In genomic region chr5:127978738-127979300, GRCh38 we compare ENCODE assay signal across 1 cellular context.
TF ChIP-seq lines count a peak whose summit lies in the region.

No MANE protein-coding gene starts in this region.

TF ChIP-seq in H1, 55 proteins besides CTCF, POLR2A, EP300 and RAD21 (continued from another document):
- TF ChIP-seq CHD7 (IDR thresholded peaks at IDR 0.05; ENCODE audit: insufficient replicate concordance, low read length): no peak
- no peak for TF ChIP-seq RNF2 (IDR thresholded peaks at IDR 0.05; ENCODE audit: borderline replicate concordance, low read depth, low read length, missing control alignments, poor library complexity, severe bottlenecking)
- TF ChIP-seq SP4 (IDR thresholded peaks at IDR 0.05; ENCODE audit: low read length): no peak
- no peak for TF ChIP-seq JUN (IDR thresholded peaks at IDR 0.05; ENCODE audit: low read depth, low read length)
- no peak for TF ChIP-seq RXRA (IDR thresholded peaks at IDR 0.05; ENCODE audit: insufficient read depth, low read depth, low read length)
- no peak for TF ChIP-seq TAF1 (IDR thresholded peaks at IDR 0.05; ENCODE audit: low read depth, low read length)
- TF ChIP-seq YY1 (IDR thresholded peaks at IDR 0.05; ENCODE audit: low read depth, low read length): no peak
TF ChIP-seq in H1: peak in this region for 0.
